ENCODE assay signal across 18 cellular contexts in genomic region chr20:50735813-50736212, GRCh38. TPM values are rescaled to one million over a fixed set of nuclear protein-coding genes. Genes with fewer than 3 reads are reported as not detected.
A peak's percentile ranks its signal among the peaks of the same experiment; 100 is the strongest.
DNase-seq lines count a peak whose midpoint lies in the region; ATAC-seq, FAIRE-seq and TF ChIP-seq lines count a peak whose summit lies in the region.
"Had no signal": no experiment of that assay in that cellular context is flagged by ENCODE, and none has a peak within 500 bp of the region (broad histone marks: within the 10 kb centered on the region; RNA-seq: fewer than 3 reads in every experiment).

No MANE protein-coding gene starts in this region.

- TF ChIP-seq POLR2A in esophagus muscularis mucosa (IDR thresholded peaks at IDR 0.05; ENCODE audit: low read depth), result no peak

- H3K9me2 ChIP-seq in GM23248 (ENCODE audit: insufficient read depth), result no peaks in the 10 kb centered on the region

- peaks cover 14% of the 10 kb centered on the region; the same call in 1 of the 2 replicates for H3F3A ChIP-seq in GM23248 (ENCODE audit: insufficient read depth)

- no peak for FAIRE-seq in HTR-8/SVneo (lab: Jason Lieb, UNC)
- FAIRE-seq: GM18507 had no signal

- no peak overlapping the region for H3K4me3 ChIP-seq in GM23248
- H3K4me3 ChIP-seq in esophagus muscularis mucosa, result no peak overlapping the region
- H3K4me3 ChIP-seq: BLaER1, testis had no signal

- no peak overlapping the region for H3K4me2 ChIP-seq in GM23248 (ENCODE audit: unreplicated experiment)
- H3K4me2 ChIP-seq: BLaER1 had no signal

- no peaks in the 10 kb centered on the region for H3K79me2 ChIP-seq in GM23248 (ENCODE audit: insufficient read depth)

- H3K36me3 ChIP-seq in GM23248 (ENCODE audit: low read depth) (no peaks in the 10 kb centered on the region), esophagus muscularis mucosa (no peaks in the 10 kb centered on the region)

- H4K20me1 ChIP-seq in GM23248 (ENCODE audit: insufficient read depth), result no peaks in the 10 kb centered on the region

- H3K4me3 Mint-ChIP-seq in WTC11, result no peak overlapping the region
- H3K4me3 Mint-ChIP-seq in activated T-helper 2 cell treated with anti-CD3 and anti-CD28 coated beads, Interferon-gamma antibody, Interleukin-2, Interleukin-4, amounts not matched to agents 10 μg/mL and 5 μg/mL and 100 μg/mL, durations not matched to agents 14 hours and 24 hours and 36 hours (ENCODE audit: low read depth), result no peak overlapping the region
- H3K4me3 Mint-ChIP-seq: activated naive CD8-positive, alpha-beta T cell treated with anti-CD3 and anti-CD28 coated beads, Interleukin-2, amount 10 ng/mL, durations not matched to agents 7 days and 5 days; central memory CD8-positive, alpha-beta T cell had no signal

- ATAC-seq in WTC11 (no peak), HG03378 (IDR thresholded peaks at IDR 0.05; ENCODE audit: unreplicated experiment) (no peak)
- ATAC-seq: right cardiac atrium had no signal

- H3K4me1 ChIP-seq in GM23248 (ENCODE audit: insufficient read depth), result peaks cover 6% of the 10 kb centered on the region; the same call in 1 of the 2 replicates
- peaks cover 10 to 14% (median 12%) of the 10 kb centered on the region in 4 donors for H3K4me1 ChIP-seq in esophagus muscularis mucosa
- H3K4me1 ChIP-seq: testis had no signal

- H3K27me3 ChIP-seq in GM23248 (replicated peaks; ENCODE audit: insufficient read depth) (no peaks in the 10 kb centered on the region), esophagus muscularis mucosa (no peaks in the 10 kb centered on the region)
- H3K27me3 ChIP-seq: BLaER1, testis had no signal

- no peaks in the 10 kb centered on the region for H3K9me3 ChIP-seq in GM23248 (ENCODE audit: low read depth)
- H3K9me3 ChIP-seq in esophagus muscularis mucosa, result no peaks in the 10 kb centered on the region
- H3K9me3 ChIP-seq: BLaER1, testis had no signal

- peaks cover 52% of the 10 kb centered on the region for H3K4me1 Mint-ChIP-seq in WTC11
- H3K4me1 Mint-ChIP-seq in activated T-helper 2 cell treated with anti-CD3 and anti-CD28 coated beads, Interferon-gamma antibody, Interleukin-2, Interleukin-4, amounts not matched to agents 10 μg/mL and 5 μg/mL and 100 μg/mL, durations not matched to agents 14 hours and 24 hours and 36 hours (ENCODE audit: low read depth), result peaks cover 22% of the 10 kb centered on the region

- TF ChIP-seq CTCF in WTC11 (IDR thresholded peaks at IDR 0.05) (no peak), esophagus muscularis mucosa (IDR thresholded peaks at IDR 0.05) (no peak)

- H3K27ac Mint-ChIP-seq in WTC11, result peak overlapping the region; percentile 86
- no peak overlapping the region for H3K27ac Mint-ChIP-seq in activated T-helper 2 cell treated with anti-CD3 and anti-CD28 coated beads, Interferon-gamma antibody, Interleukin-2, Interleukin-4, amounts not matched to agents 10 μg/mL and 5 μg/mL and 100 μg/mL, durations not matched to agents 14 hours and 24 hours and 36 hours
- H3K27ac Mint-ChIP-seq: activated naive CD8-positive, alpha-beta T cell treated with anti-CD3 and anti-CD28 coated beads, Interleukin-2, amount 10 ng/mL, durations not matched to agents 7 days and 5 days had no signal

- no peak overlapping the region for H3K9ac ChIP-seq in GM23248
- H3K9ac ChIP-seq: BLaER1 had no signal

- no peaks in the 10 kb centered on the region for H3K27me3 Mint-ChIP-seq in WTC11 (ENCODE audit: low read depth)
- no peaks in the 10 kb centered on the region for H3K27me3 Mint-ChIP-seq in activated T-helper 2 cell treated with anti-CD3 and anti-CD28 coated beads, Interferon-gamma antibody, Interleukin-2, Interleukin-4, amounts not matched to agents 10 μg/mL and 5 μg/mL and 100 μg/mL, durations not matched to agents 14 hours and 24 hours and 36 hours (ENCODE audit: low read depth)
- H3K27me3 Mint-ChIP-seq: activated naive CD8-positive, alpha-beta T cell treated with anti-CD3 and anti-CD28 coated beads, Interleukin-2, amount 10 ng/mL, durations not matched to agents 7 days and 5 days; central memory CD8-positive, alpha-beta T cell had no signal

- no peak for TF ChIP-seq EP300 in esophagus muscularis mucosa (IDR thresholded peaks at IDR 0.05)

- no peaks in the 10 kb centered on the region for H3K9me3 Mint-ChIP-seq in WTC11
- no peaks in the 10 kb centered on the region for H3K9me3 Mint-ChIP-seq in activated T-helper 2 cell treated with anti-CD3 and anti-CD28 coated beads, Interferon-gamma antibody, Interleukin-2, Interleukin-4, amounts not matched to agents 10 μg/mL and 5 μg/mL and 100 μg/mL, durations not matched to agents 14 hours and 24 hours and 36 hours
- H3K9me3 Mint-ChIP-seq: activated naive CD8-positive, alpha-beta T cell treated with anti-CD3 and anti-CD28 coated beads, Interleukin-2, amount 10 ng/mL, durations not matched to agents 7 days and 5 days; central memory CD8-positive, alpha-beta T cell had no signal

- CTCF ChIA-PET in WTC11 (lab: Charles Lee), result interaction anchor here (2.3 kb wide), 1 partner anchor 55 kb away, joined by 6 read pairs; no protein-coding TSS in a partner anchor

- H3K27ac ChIP-seq in GM23248, result no peak overlapping the region
- no peak overlapping the region for H3K27ac ChIP-seq in esophagus muscularis mucosa (replicated peaks in 1 of 4)
- H3K27ac ChIP-seq: BLaER1, testis had no signal

- peak; percentile 19 for DNase-seq in GM23248
- peak; percentile 82 for DNase-seq in LoVo (ENCODE audit: low spot score)
- no peak for DNase-seq in WTC11 (ENCODE audit: low spot score)
- DNase-seq in kidney tubule cell (ENCODE audit: low spot score), result peak; percentile 57
- DNase-seq in HTR-8/SVneo (ENCODE audit: insufficient read length, low spot score), result no peak
- DNase-seq in esophagus muscularis mucosa (ENCODE audit: extremely low spot score), result no peak
- DNase-seq in activated T-helper 2 cell treated with anti-CD3 and anti-CD28 coated beads, Interferon-gamma antibody, Interleukin-2, Interleukin-4, amounts not matched to agents 10 μg/mL and 5 μg/mL and 100 μg/mL, durations not matched to agents 14 hours and 24 hours and 36 hours (ENCODE audit: low spot score), result no peak
- DNase-seq: activated CD4-positive, alpha-beta T cell treated with anti-CD3 and anti-CD28 coated beads, Interleukin-2, amount 50 U/mL, for 1 hour; activated naive CD8-positive, alpha-beta T cell treated with anti-CD3 and anti-CD28 coated beads, Interleukin-2, amount 10 ng/mL, durations not matched to agents 7 days and 5 days; right cardiac atrium; SHP77; stimulated activated CD4-positive, alpha-beta T cell treated with anti-CD3 and anti-CD28 coated beads, Interleukin-2, amount 100 ng/mL, for 48 hours; T1000; testis had no signal

- no peak overlapping the region for H2AFZ ChIP-seq in GM23248

- intact Hi-C loops in esophagus muscularis mucosa (cut with DNase I), result no loop called here
- intact Hi-C loops in activated T-helper 2 cell treated with anti-CD3 and anti-CD28 coated beads, Interferon-gamma antibody, Interleukin-2, Interleukin-4, amounts not matched to agents 10 μg/mL and 5 μg/mL and 100 μg/mL, durations not matched to agents 14 hours and 24 hours and 36 hours (cut with micrococcal nuclease), result loop anchor here (10.0 kb wide), 1 partner anchor 251 kb away; no protein-coding TSS in a partner anchor

- H3K36me3 Mint-ChIP-seq in WTC11, result peaks cover 14% of the 10 kb centered on the region
- H3K36me3 Mint-ChIP-seq in activated T-helper 2 cell treated with anti-CD3 and anti-CD28 coated beads, Interferon-gamma antibody, Interleukin-2, Interleukin-4, amounts not matched to agents 10 μg/mL and 5 μg/mL and 100 μg/mL, durations not matched to agents 14 hours and 24 hours and 36 hours (ENCODE audit: low read depth), result peaks cover 12% of the 10 kb centered on the region

- in situ Hi-C loops in GM23248 (cut with MboI), result loop anchor here (25.0 kb wide), 1 partner anchor 549 kb away; the partner anchor contains the start of gene CEBPB

- POLR2A ChIA-PET in WTC11 (lab: Charles Lee), result no interaction called here

TF ChIP-seq in WTC11, 78 proteins besides CTCF, POLR2A, EP300 and RAD21 (continues in another document):
- TF ChIP-seq CREB1 (CRISPR knock-in tag; IDR thresholded peaks at IDR 0.05) (no peak), ZBTB43 (CRISPR knock-in tag; IDR thresholded peaks at IDR 0.05) (no peak), ZNF671 (CRISPR knock-in tag; IDR thresholded peaks at IDR 0.05) (no peak), PRRX2 (CRISPR knock-in tag; IDR thresholded peaks at IDR 0.05) (no peak)

RNA-seq across cellular contexts. Expression of gene PARD6B, which starts 4.4 kb away (rescaled TPM):
- not detected in 2 replicates for total RNA-seq in GM23248 (2014; rRNA removed; shearing (Covaris generic))
- polyA plus RNA-seq in GM23248 (2016; fragmentation: Nextera tagmentation; extraction: Ambion mirVana), result 0.16 and 0.34 TPM in 2 replicates
- 29.6 to 38.0 TPM (median 37.5 TPM) in 3 replicates for total RNA-seq in WTC11 (2021)
- total RNA-seq in esophagus muscularis mucosa, result 1 to 10 TPM in 3 of 4 donors, under 1 TPM in 1; 0.99 to 4.2 (median 2.8) TPM
- total RNA-seq in activated T-helper 2 cell treated with anti-CD3 and anti-CD28 coated beads, Interferon-gamma antibody, Interleukin-2, Interleukin-4, amounts not matched to agents 10 μg/mL and 5 μg/mL and 100 μg/mL, durations not matched to agents 14 hours and 24 hours and 36 hours, result 4.7 and 5.7 TPM in 2 replicates

RNA-seq across cellular contexts. Expression of gene RIPOR3, which starts 44.5 kb away (rescaled TPM):
- total RNA-seq in GM23248 (2014; rRNA removed; shearing (Covaris generic)), result 0.76 TPM in 1 of 2 replicates, not detected in the other
- 0.49 TPM in 2 replicates for polyA plus RNA-seq in GM23248 (2016; fragmentation: Nextera tagmentation; extraction: Ambion mirVana)
- total RNA-seq in WTC11 (2021) (5.4 to 6.5 TPM (median 6.0 TPM) in 3 replicates), esophagus muscularis mucosa (10 to 100 TPM in 3 of 4 donors, 1 to 10 TPM in 1; 6.1 to 25.7 (median 15.3) TPM)
- total RNA-seq in activated T-helper 2 cell treated with anti-CD3 and anti-CD28 coated beads, Interferon-gamma antibody, Interleukin-2, Interleukin-4, amounts not matched to agents 10 μg/mL and 5 μg/mL and 100 μg/mL, durations not matched to agents 14 hours and 24 hours and 36 hours, result not detected in 2 replicates
- total RNA-seq: activated naive CD8-positive, alpha-beta T cell treated with anti-CD3 and anti-CD28 coated beads, Interleukin-2, amount 10 ng/mL, durations not matched to agents 7 days and 5 days had no signal

RNA-seq across cellular contexts. Expression of gene BCAS4, which starts 59.0 kb away (rescaled TPM):
- total RNA-seq in GM23248 (2014; rRNA removed; shearing (Covaris generic)), result 12.6 and 17.7 TPM in 2 replicates
- polyA plus RNA-seq in GM23248 (2016; fragmentation: Nextera tagmentation; extraction: Ambion mirVana), result 16.8 and 18.4 TPM in 2 replicates
- total RNA-seq in WTC11 (2021) (25.8 to 31.0 TPM (median 29.8 TPM) in 3 replicates), esophagus muscularis mucosa (1 to 10 TPM; 3.1 to 5.4 (median 4.5) TPM)
- 7.4 and 8.7 TPM in 2 replicates for total RNA-seq in activated T-helper 2 cell treated with anti-CD3 and anti-CD28 coated beads, Interferon-gamma antibody, Interleukin-2, Interleukin-4, amounts not matched to agents 10 μg/mL and 5 μg/mL and 100 μg/mL, durations not matched to agents 14 hours and 24 hours and 36 hours

Comparison
In these comparisons a context has a peak if more than half of its experiments do, and no peak if none do; other contexts are left out.
1. DNase-seq: peak in GM23248 (single experiment), LoVo (single experiment) and kidney tubule cell (single experiment); none in WTC11 (single experiment), HTR-8/SVneo (single experiment), esophagus muscularis mucosa (single experiment) and activated T-helper 2 cell treated with anti-CD3 and anti-CD28 coated beads, Interferon-gamma antibody, Interleukin-2, Interleukin-4, amounts not matched to agents 10 μg/mL and 5 μg/mL and 100 μg/mL, durations not matched to agents 14 hours and 24 hours and 36 hours (single experiment).